In genomic region chr11:12917830-12918229, GRCh38 we compare ENCODE assay signal across 29 cellular contexts.
"Had no signal": no experiment of that assay in that cellular context is flagged by ENCODE, and none has a peak within 500 bp of the region (broad histone marks: within the 10 kb centered on the region; RNA-seq: fewer than 3 reads in every experiment).

No MANE protein-coding gene starts in this region.

- H3K9me3 Mint-ChIP-seq: dendritic cell treated with granulocyte-macrophage colony-stimulating factor and Interleukin-4, amounts not matched to agents 40 ng/mL and 50 ng/mL, for 4 days; effector memory CD8-positive, alpha-beta T cell; endodermal cell had no signal

- FAIRE-seq: colon, endometrium, endothelial cell of umbilical vein, frontal cortex had no signal

- H3K36me3 ChIP-seq: colonic mucosa, gastrocnemius medialis had no signal

- DNase-seq: colonic mucosa; cortex of kidney; dermis blood vessel endothelial cell; dorsolateral prefrontal cortex; effector CD4-positive, alpha-beta T cell; effector CD8-positive, alpha-beta T cell; effector memory CD4-positive, alpha-beta T cell; effector memory CD8-positive, alpha-beta T cell; endodermal cell; erythroblast; esophagus squamous epithelium; foreskin fibroblast; foreskin keratinocyte; foreskin melanocyte; gastrocnemius medialis; glutamatergic neuron; head of caudate nucleus; heart left ventricle; heart right ventricle had no signal

- ATAC-seq: effector memory CD8-positive, alpha-beta T cell; esophagus mucosa; foreskin keratinocyte; gastrocnemius medialis; gastroesophageal sphincter; heart left ventricle; heart right ventricle had no signal

- H3K27me3 ChIP-seq: colonic mucosa, dorsolateral prefrontal cortex, esophagus muscularis mucosa, esophagus squamous epithelium, foreskin keratinocyte, gastrocnemius medialis, gastroesophageal sphincter, heart left ventricle, heart right ventricle had no signal

- H3K9me3 ChIP-seq: colonic mucosa, esophagus muscularis mucosa, esophagus squamous epithelium, gastrocnemius medialis, gastroesophageal sphincter, heart left ventricle, heart right ventricle had no signal

- H3K27ac ChIP-seq: colonic mucosa, coronary artery, dorsolateral prefrontal cortex, epithelial cell of prostate, esophagus muscularis mucosa, esophagus squamous epithelium, foreskin keratinocyte, gastrocnemius medialis, gastroesophageal sphincter, heart left ventricle, heart right ventricle had no signal

- H3K27ac Mint-ChIP-seq: dendritic cell treated with granulocyte-macrophage colony-stimulating factor and Interleukin-4, amounts not matched to agents 40 ng/mL and 50 ng/mL, for 4 days; effector memory CD8-positive, alpha-beta T cell; endodermal cell had no signal

- H3K4me3 ChIP-seq: colonic mucosa, coronary artery, dorsolateral prefrontal cortex, esophagus muscularis mucosa, esophagus squamous epithelium, gastrocnemius medialis, gastroesophageal sphincter, heart left ventricle, heart right ventricle had no signal

- H3K4me1 ChIP-seq: colonic mucosa, foreskin keratinocyte had no signal

- H3K4me3 Mint-ChIP-seq: dendritic cell treated with granulocyte-macrophage colony-stimulating factor and Interleukin-4, amounts not matched to agents 40 ng/mL and 50 ng/mL, for 4 days; effector memory CD8-positive, alpha-beta T cell; endodermal cell had no signal
